8 cellular contexts compared by ENCODE assay signal in the genomic region with DNA sequence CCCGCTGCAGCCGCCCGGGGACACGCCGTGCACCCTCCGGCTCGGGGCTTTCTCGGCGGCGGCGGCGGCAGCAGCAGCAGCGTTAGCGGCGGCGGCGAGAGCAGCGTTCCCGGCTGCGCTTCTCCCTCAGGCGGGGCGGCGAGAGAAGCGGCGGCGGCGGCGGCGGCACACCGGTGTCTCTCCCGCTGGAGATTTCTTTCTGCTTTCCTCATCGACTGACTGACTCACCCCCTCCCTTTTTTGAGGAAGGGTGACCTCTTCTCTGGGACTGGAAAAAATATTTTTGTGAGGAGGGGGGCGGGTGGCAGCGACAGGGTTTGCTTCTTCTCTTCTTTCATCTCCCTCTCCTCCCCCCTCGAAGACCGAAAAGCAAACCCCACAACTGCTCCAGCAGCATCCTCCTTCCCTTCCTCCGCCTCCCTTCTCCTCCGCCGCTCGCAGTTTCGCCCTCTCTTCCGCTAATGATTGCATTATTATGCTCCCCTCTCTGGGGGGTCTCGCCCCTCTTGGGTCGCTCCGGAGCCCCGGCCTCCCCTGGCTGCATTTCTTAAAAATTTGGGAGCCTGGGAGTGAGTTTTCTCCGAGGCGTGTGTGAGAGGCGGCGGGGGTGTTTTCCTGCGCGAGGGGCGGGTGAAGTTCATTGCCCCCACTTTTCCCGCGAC. TPM values are rescaled to one million over a fixed set of nuclear protein-coding genes. Genes with fewer than 3 reads are reported as not detected.
DNase-seq lines count a peak whose midpoint lies in the region; TF ChIP-seq lines count a peak whose summit lies in the region.

No MANE protein-coding gene starts in this region.

- H3K9me3 ChIP-seq in adipocyte (ENCODE audit: control insufficient read depth, low read length) (no peaks in the 10 kb centered on the region), iPS DF 6.9 (ENCODE audit: control insufficient read depth, insufficient read depth, low read length) (no peaks in the 10 kb centered on the region), skeletal muscle satellite cell (replicated peaks; ENCODE audit: low read length) (no peaks in the 10 kb centered on the region)

- H3K4me3 ChIP-seq in adipocyte (ENCODE audit: low read length) (peak overlapping the region; percentile 94), iPS DF 6.9 (ENCODE audit: low read length) (peak overlapping the region; percentile 65; the same call in 1 of the 2 replicates), skeletal muscle satellite cell (ENCODE audit: low read length) (peak overlapping the region; percentile 82)

- H3K27me3 ChIP-seq in adipocyte (replicated peaks; ENCODE audit: control insufficient read depth, insufficient read depth, low read length) (no peaks in the 10 kb centered on the region), iPS DF 6.9 (ENCODE audit: control insufficient read depth, insufficient read depth, low read length) (peaks cover 34% of the 10 kb centered on the region), skeletal muscle satellite cell (ENCODE audit: control insufficient read depth, insufficient read depth, low read length) (peaks cover 27% of the 10 kb centered on the region)

- DNase-seq in NCI-H82 (lab: John Stamatoyannopoulos, UW), result peak; percentile 78
- no peak for DNase-seq in NCI-H82 treated with DMSO at 0.1 percent for 48 hours (lab: John Stamatoyannopoulos, UW; ENCODE audit: unreplicated experiment)
- peak; percentile 84 for DNase-seq in NAMALWA (ENCODE audit: low spot score)
- DNase-seq in adipocyte (ENCODE audit: low read depth), result no peak
- no peak for DNase-seq in iPS DF 6.9 (ENCODE audit: low read depth, low spot score)
- DNase-seq in erythroblast (lab: John Stamatoyannopoulos, UW), result no peak
- no peak for DNase-seq in activated gamma-delta T cell treated with Interleukin-2 at 50 U/mL for 16 hours

- WGBS in iPS DF 6.9 (ENCODE audit: insufficient coverage, insufficient read length), result no CpG with 5 or more reads among the region's 55 CpGs

- no peaks in the 10 kb centered on the region for H3K36me3 ChIP-seq in adipocyte (ENCODE audit: control insufficient read depth, insufficient read depth, low read length, severe bottlenecking)
- no peaks in the 10 kb centered on the region for H3K36me3 ChIP-seq in iPS DF 6.9 (ENCODE audit: control insufficient read depth, insufficient read depth, low read length)
- no peaks in the 10 kb centered on the region for H3K36me3 ChIP-seq in skeletal muscle satellite cell (ENCODE audit: insufficient read depth, low read length)

- peak overlapping the region; percentile 98 for H3K4me2 ChIP-seq in skeletal muscle satellite cell (ENCODE audit: low read length)

- H3K27ac ChIP-seq in iPS DF 6.9 (ENCODE audit: low read length), result no peak overlapping the region

- TF ChIP-seq POLR2A in erythroblast (IDR thresholded peaks at IDR 0.05; ENCODE audit: low read length), result no peak

- H3K4me1 ChIP-seq in adipocyte (ENCODE audit: control insufficient read depth, insufficient read depth, low read length), result peaks cover 24% of the 10 kb centered on the region
- H3K4me1 ChIP-seq in iPS DF 6.9 (ENCODE audit: control insufficient read depth, insufficient read depth, low read length), result no peaks in the 10 kb centered on the region
- H3K4me1 ChIP-seq in skeletal muscle satellite cell (ENCODE audit: control insufficient read depth, insufficient read depth, low read length), result peaks cover 13% of the 10 kb centered on the region

- H3K9ac ChIP-seq in adipocyte (ENCODE audit: low read length) (peak overlapping the region; percentile 88), skeletal muscle satellite cell (ENCODE audit: low read depth, low read length) (peak overlapping the region; percentile 74)

RNA-seq across cellular contexts. Expression of a gene that starts 0.3 kb away (rescaled TPM):
- 5.2 and 6.8 TPM in 2 replicates for total RNA-seq in skeletal muscle satellite cell (2012; rRNA removed)

Comparison
In these comparisons a context has a peak if more than half of its experiments do, and no peak if none do; other contexts are left out.
1. DNase-seq: peak in NCI-H82 (single experiment) and NAMALWA (single experiment); none in NCI-H82 treated with DMSO at 0.1 percent for 48 hours (single experiment), adipocyte (single experiment), iPS DF 6.9 (single experiment), erythroblast (0 of 2) and activated gamma-delta T cell treated with Interleukin-2 at 50 U/mL for 16 hours (single experiment).
2. Peak in every context shown above with its lines, with median percentiles within 50 percentile points of each other: H3K4me3 ChIP-seq.